ENCODE assay signal across 27 cellular contexts in genomic region chr4:40804598-40804997, GRCh38. TPM values are rescaled to one million over a fixed set of nuclear protein-coding genes. Genes with fewer than 3 reads are reported as not detected.
"Had no signal": no experiment of that assay in that cellular context is flagged by ENCODE, and none has a peak within 500 bp of the region (broad histone marks: within the 10 kb centered on the region; RNA-seq: fewer than 3 reads in every experiment).

No MANE protein-coding gene starts in this region.

- H3K9me3 ChIP-seq: colonic mucosa, esophagus squamous epithelium, heart right ventricle, lower lobe of right lung, ovary, psoas muscle, spleen, stomach, thyroid gland had no signal

- DNase-seq: colonic mucosa; effector memory CD4-positive, alpha-beta T cell; esophagus squamous epithelium; foreskin melanocyte; glutamatergic neuron; heart right ventricle; hypothalamus; immature natural killer cell; islet precursor cell; kidney glomerular epithelial cell; left ventricle myocardium superior; lower lobe of right lung; naive thymus-derived CD8-positive, alpha-beta T cell; nephron progenitor cell; occipital lobe; ovary; posterior cingulate gyrus; psoas muscle; right cardiac atrium; spleen; stimulated activated CD4-positive, alpha-beta T cell treated with anti-CD3 and anti-CD28 coated beads, Interleukin-4, amount 100 ng/mL, for 4 hours; stimulated activated naive CD4-positive, alpha-beta T cell treated with Interleukin-2 at 50 U/mL for 16 hours; stomach; thyroid gland had no signal

- H3K27me3 ChIP-seq: colonic mucosa, esophagus squamous epithelium, ovary, spleen, stomach, thyroid gland had no signal

- H3K27ac ChIP-seq: colonic mucosa, esophagus squamous epithelium, lower lobe of right lung, ovary, psoas muscle, skin epidermis, stomach, thyroid gland had no signal

- H3K36me3 ChIP-seq: colonic mucosa, esophagus squamous epithelium, heart right ventricle, lower lobe of right lung, ovary, stomach, thyroid gland had no signal

- ATAC-seq: left ventricle myocardium superior; lower lobe of right lung; naive thymus-derived CD8-positive, alpha-beta T cell; psoas muscle; right cardiac atrium had no signal

- FAIRE-seq: endothelial cell of umbilical vein had no signal

- H3K4me3 ChIP-seq: colonic mucosa, esophagus squamous epithelium, heart right ventricle, lower lobe of right lung, ovary, psoas muscle, skin epidermis, spleen, stomach, thyroid gland had no signal

- H3K4me1 ChIP-seq: colonic mucosa, psoas muscle, thyroid gland had no signal

RNA-seq across cellular contexts. Expression of gene NSUN7, which starts 54.8 kb away (rescaled TPM):
- total RNA-seq: myocyte had no signal
- polyA plus RNA-seq: immature natural killer cell; naive thymus-derived CD8-positive, alpha-beta T cell had no signal
